Comparison of ENCODE assay signal across 9 cellular contexts in genomic region chr15:78055923-78056713, GRCh38. TPM values are rescaled to one million over a fixed set of nuclear protein-coding genes. Genes with fewer than 3 reads are reported as not detected.
DNase-seq lines count a peak whose midpoint lies in the region; ATAC-seq and TF ChIP-seq lines count a peak whose summit lies in the region.
"Had no signal": no experiment of that assay in that cellular context is flagged by ENCODE, and none has a peak within 500 bp of the region (broad histone marks: within the 10 kb centered on the region; RNA-seq: fewer than 3 reads in every experiment).

No MANE protein-coding gene starts in this region.

- no peak overlapping the region for H3K4me3 ChIP-seq in adipocyte (ENCODE audit: low read length)
- H3K4me3 ChIP-seq in vagina: no peak overlapping the region

- DNase-seq in activated naive CD4-positive, alpha-beta T cell treated with anti-CD3 and anti-CD28 coated beads, Interleukin-2, amount 50 U/mL, for 16 hours: no peak
- DNase-seq in adipocyte (ENCODE audit: low read depth) (no peak), left colon (peak; percentile 70 to 71), vagina (ENCODE audit: extremely low spot score in 2 of 2) (no peak), NCI-H2107 (lab: John Stamatoyannopoulos, UW) (no peak), activated gamma-delta T cell treated with Interleukin-2 at 50 U/mL for 16 hours (no peak), NCI-H187 (lab: John Stamatoyannopoulos, UW) (no peak)

- peak overlapping the region; percentile 87 for H3K27ac ChIP-seq in vagina

- peak overlapping the region; percentile 89 for H3K27ac Mint-ChIP-seq in activated naive CD4-positive, alpha-beta T cell treated with anti-CD3 and anti-CD28 coated beads, Interleukin-2, amount 50 U/mL, for 24 hours

- peak; percentile 68 for ATAC-seq in left colon

- intact Hi-C loops in left colon (cut with DNase I, micrococcal nuclease): no loop called here
- intact Hi-C loops in vagina (cut with DNase I): no loop called here

- H3K4me1 Mint-ChIP-seq in activated naive CD4-positive, alpha-beta T cell treated with anti-CD3 and anti-CD28 coated beads, Interleukin-2, amount 50 U/mL, for 24 hours: peaks cover 95% of the 10 kb centered on the region

- H3K9me3 Mint-ChIP-seq in activated naive CD4-positive, alpha-beta T cell treated with anti-CD3 and anti-CD28 coated beads, Interleukin-2, amount 50 U/mL, for 24 hours: no peaks in the 10 kb centered on the region

- H3K9me3 ChIP-seq in adipocyte (ENCODE audit: control insufficient read depth, low read length) (no peaks in the 10 kb centered on the region), vagina (no peaks in the 10 kb centered on the region)

- peaks cover 12% of the 10 kb centered on the region for H3K36me3 ChIP-seq in adipocyte (ENCODE audit: control insufficient read depth, insufficient read depth, low read length, severe bottlenecking)
- H3K36me3 ChIP-seq in vagina: peaks cover 0 to 9% of the 10 kb centered on the region in 2 donors

- H3K4me3 Mint-ChIP-seq in activated naive CD4-positive, alpha-beta T cell treated with anti-CD3 and anti-CD28 coated beads, Interleukin-2, amount 50 U/mL, for 24 hours: peak overlapping the region; percentile 57

- TF ChIP-seq CTCF in vagina (IDR thresholded peaks at IDR 0.05): no peak

- H3K4me1 ChIP-seq in adipocyte (ENCODE audit: control insufficient read depth, insufficient read depth, low read length) (peaks cover 60% of the 10 kb centered on the region), vagina (peaks cover 89% of the 10 kb centered on the region)

- no peak for TF ChIP-seq POLR2A in vagina (IDR thresholded peaks at IDR 0.05)

- H3K27me3 Mint-ChIP-seq in activated naive CD4-positive, alpha-beta T cell treated with anti-CD3 and anti-CD28 coated beads, Interleukin-2, amount 50 U/mL, for 24 hours: no peaks in the 10 kb centered on the region

- peak overlapping the region; percentile 77 for H3K9ac ChIP-seq in adipocyte (ENCODE audit: low read length)

- H3K27me3 ChIP-seq in adipocyte (replicated peaks; ENCODE audit: control insufficient read depth, insufficient read depth, low read length) (no peaks in the 10 kb centered on the region), vagina (no peaks in the 10 kb centered on the region)

- H3K36me3 Mint-ChIP-seq in activated naive CD4-positive, alpha-beta T cell treated with anti-CD3 and anti-CD28 coated beads, Interleukin-2, amount 50 U/mL, for 24 hours: peaks cover 6% of the 10 kb centered on the region

RNA-seq across cellular contexts. Expression of gene TBC1D2B, which starts 21.4 kb away (rescaled TPM):
- total RNA-seq in left colon (10 to 100 TPM; 41.3 to 63.5 TPM), vagina (63.6 TPM)

RNA-seq across cellular contexts. Expression of gene SH2D7, which starts 36.2 kb away (rescaled TPM):
- total RNA-seq in left colon: 1 to 10 TPM in 1 of 2 donors, under 1 TPM in 1; 0.89 to 2.4 TPM
- not detected for total RNA-seq in vagina
- total RNA-seq: activated CD8-positive, alpha-beta memory T cell treated with anti-CD3 and anti-CD28 coated beads for 36 hours had no signal

Comparison
In these comparisons a context has a peak if more than half of its experiments do, and no peak if none do; other contexts are left out.
1. DNase-seq: peak in left colon (2 of 2); none in activated naive CD4-positive, alpha-beta T cell treated with anti-CD3 and anti-CD28 coated beads, Interleukin-2, amount 50 U/mL, for 16 hours (single experiment), adipocyte (single experiment), vagina (0 of 2), NCI-H2107 (single experiment), activated gamma-delta T cell treated with Interleukin-2 at 50 U/mL for 16 hours (single experiment) and NCI-H187 (0 of 2).